In genomic region chr6:134707342-134707982, GRCh38 we compare ENCODE assay signal across 12 cellular contexts.
DNase-seq lines count a peak whose midpoint lies in the region; ATAC-seq and TF ChIP-seq lines count a peak whose summit lies in the region.
"Had no signal": no experiment of that assay in that cellular context is flagged by ENCODE, and none has a peak within 500 bp of the region (broad histone marks: within the 10 kb centered on the region; RNA-seq: fewer than 3 reads in every experiment).

No MANE protein-coding gene starts in this region.

- H3K27me3 ChIP-seq in parathyroid adenoma (ENCODE audit: control insufficient read depth, insufficient read depth, low read length) (no peaks in the 10 kb centered on the region), gastrocnemius medialis (no peaks in the 10 kb centered on the region)
- H3K27me3 ChIP-seq: SJSA1, tibial artery had no signal

- TF ChIP-seq CTCF in fibroblast of pulmonary artery (IDR thresholded peaks at IDR 0.05; ENCODE audit: low read length, missing control alignments) (no peak), parathyroid adenoma (IDR thresholded peaks at IDR 0.05) (peak; percentile 27), gastrocnemius medialis (IDR thresholded peaks at IDR 0.05 in 4 of 5, conservative IDR thresholded peaks at IDR 0.05 in 1 of 5) (no peak)

- H3K36me3 ChIP-seq in parathyroid adenoma (ENCODE audit: control insufficient read depth, insufficient read depth, low read length) (no peaks in the 10 kb centered on the region), gastrocnemius medialis (no peaks in the 10 kb centered on the region)
- H3K36me3 ChIP-seq: SJSA1, tibial artery had no signal

- intact Hi-C loops in gastrocnemius medialis (cut with DNase I; ENCODE audit: low total_unique reads), result no loop called here

- H3K4me1 ChIP-seq in parathyroid adenoma (peaks cover 40% of the 10 kb centered on the region), gastrocnemius medialis (no peaks in the 10 kb centered on the region)
- H3K4me1 ChIP-seq: SJSA1, tibial artery had no signal

- peak overlapping the region; percentile 93 for H3K27ac ChIP-seq in parathyroid adenoma
- no peak overlapping the region for H3K27ac ChIP-seq in gastrocnemius medialis
- H3K27ac ChIP-seq: SJSA1, tibial artery had no signal

- H3K9me3 ChIP-seq in parathyroid adenoma (ENCODE audit: control insufficient read depth, low read length), result no peaks in the 10 kb centered on the region
- no peaks in the 10 kb centered on the region for H3K9me3 ChIP-seq in gastrocnemius medialis
- H3K9me3 ChIP-seq: SJSA1, tibial artery had no signal

- DNase-seq in NCI-H1436 (lab: John Stamatoyannopoulos, UW) (peak; percentile 51), NCI-H1436 treated with DMSO at 0.1 percent for 48 hours (lab: John Stamatoyannopoulos, UW) (no peak), NCI-H774 (lab: John Stamatoyannopoulos, UW) (peak; percentile 82), fibroblast of pulmonary artery (ENCODE audit: low read depth) (peak; percentile 74), gastrocnemius medialis (no peak), DMS114 treated with DMSO at 0.1 percent for 48 hours (lab: John Stamatoyannopoulos, UW; ENCODE audit: unreplicated experiment) (no peak)
- DNase-seq: foreskin melanocyte; stimulated activated CD4-positive, alpha-beta T cell treated with anti-CD3 and anti-CD28 coated beads, Interleukin-12 subunit alpha, Interleukin-12 subunit beta, amount 100 ng/mL, for 4 hours; tibial artery had no signal

- peak overlapping the region; percentile 30 for H3K4me2 ChIP-seq in parathyroid adenoma (ENCODE audit: low read length)

- in situ Hi-C loops in gastrocnemius medialis (cut with MboI; ENCODE audit: low sequenced_read_pairs in 4 of 4), result no loop called here

- H3K9ac ChIP-seq in parathyroid adenoma, result no peak overlapping the region

- peak overlapping the region; percentile 68 for H2AFZ ChIP-seq in parathyroid adenoma

- no peak overlapping the region for H3K4me3 ChIP-seq in fibroblast of pulmonary artery (replicated peaks; ENCODE audit: low read depth, low read length)
- peak overlapping the region; percentile 20 for H3K4me3 ChIP-seq in parathyroid adenoma (ENCODE audit: low read depth, low read length)
- no peak overlapping the region for H3K4me3 ChIP-seq in gastrocnemius medialis
- H3K4me3 ChIP-seq: SJSA1, tibial artery had no signal

- TF ChIP-seq POLR2A in gastrocnemius medialis (IDR thresholded peaks at IDR 0.05), result no peak

- H3K79me2 ChIP-seq in parathyroid adenoma, result no peaks in the 10 kb centered on the region

- ATAC-seq in gastrocnemius medialis, result no peak
- no peak for ATAC-seq in HG03565 (IDR thresholded peaks at IDR 0.05; ENCODE audit: unreplicated experiment)

Comparison
In these comparisons a context has a peak if more than half of its experiments do, and no peak if none do; other contexts are left out.
1. DNase-seq: peak in NCI-H1436 (single experiment), NCI-H774 (single experiment) and fibroblast of pulmonary artery (single experiment); none in NCI-H1436 treated with DMSO at 0.1 percent for 48 hours (single experiment), gastrocnemius medialis (0 of 2) and DMS114 treated with DMSO at 0.1 percent for 48 hours (single experiment).